Comparison of ENCODE assay signal across 2 cellular contexts in genomic region chr20:10671221-10671849, GRCh38.
A peak's percentile ranks its signal among the peaks of the same experiment; 100 is the strongest.
TF ChIP-seq lines count a peak whose summit lies in the region.

No MANE protein-coding gene starts in this region.

TF ChIP-seq in GM12878, 131 proteins besides CTCF, POLR2A, EP300 and RAD21 (continues in another document):
- TF ChIP-seq PAX5 (IDR thresholded peaks at IDR 0.05; ENCODE audit: borderline replicate concordance, low read depth, low read length) (peak; percentile 16; the same call in 1 of the 2 replicates), ZNF687 (IDR thresholded peaks at IDR 0.05) (peak; percentile 86), MYC (IDR thresholded peaks at IDR 0.05; ENCODE audit: insufficient read depth, insufficient read length, insufficient replicate concordance, low read length, severe bottlenecking) (peak; percentile 84), MEF2B (IDR thresholded peaks at IDR 0.05; ENCODE audit: partially characterized antibody, poor library complexity, severe bottlenecking) (peak; percentile 15), CBX5 (IDR thresholded peaks at IDR 0.05; ENCODE audit: low read depth) (no peak), NRF1 (conservative IDR thresholded peaks at IDR 0.05; ENCODE audit: low read depth, low read length) (no peak), NFYA (IDR thresholded peaks at IDR 0.05; ENCODE audit: borderline replicate concordance, low read depth, low read length) (no peak), EGR1 (IDR thresholded peaks at IDR 0.05; ENCODE audit: borderline replicate concordance in 1 of 2, low read depth in 2 of 2, low read length in 2 of 2) (0 out of 3 replicates have a peak, but pooled peaks of 1 of the 2 experiments have one; percentile 2), MTA2 (IDR thresholded peaks at IDR 0.05; ENCODE audit: low read depth) (no peak), ZBTB4 (CRISPR knock-in tag; IDR thresholded peaks at IDR 0.05) (no peak), IRF3 (IDR thresholded peaks at IDR 0.05) (no peak), ZBED1 (IDR thresholded peaks at IDR 0.05; ENCODE audit: borderline replicate concordance) (no peak), ZSCAN29 (IDR thresholded peaks at IDR 0.05) (no peak), SMC3 (IDR thresholded peaks at IDR 0.05; ENCODE audit: borderline replicate concordance, low read length) (peak; percentile 32; the same call in 1 of the 2 replicates), MXI1 (IDR thresholded peaks at IDR 0.05; ENCODE audit: low read depth, low read length) (peak; percentile 94), ZNF207 (IDR thresholded peaks at IDR 0.05; ENCODE audit: borderline replicate concordance) (0 out of 2 replicates have a peak, but pooled peaks have one; percentile 40), SIN3A (IDR thresholded peaks at IDR 0.05; ENCODE audit: low read depth, low read length) (peak; percentile 42), TAF1 (IDR thresholded peaks at IDR 0.05; ENCODE audit: borderline replicate concordance, low read depth, low read length) (no peak)

TF ChIP-seq in HEK293T, 16 proteins besides CTCF, POLR2A, EP300 and RAD21:
- TF ChIP-seq TARDBP (IDR thresholded peaks at IDR 0.05) (no peak), NFRKB (IDR thresholded peaks at IDR 0.05) (no peak), FOXM1 (IDR thresholded peaks at IDR 0.05; ENCODE audit: borderline replicate concordance) (no peak), SUZ12 (IDR thresholded peaks at IDR 0.05) (no peak)
